In the genomic region with DNA sequence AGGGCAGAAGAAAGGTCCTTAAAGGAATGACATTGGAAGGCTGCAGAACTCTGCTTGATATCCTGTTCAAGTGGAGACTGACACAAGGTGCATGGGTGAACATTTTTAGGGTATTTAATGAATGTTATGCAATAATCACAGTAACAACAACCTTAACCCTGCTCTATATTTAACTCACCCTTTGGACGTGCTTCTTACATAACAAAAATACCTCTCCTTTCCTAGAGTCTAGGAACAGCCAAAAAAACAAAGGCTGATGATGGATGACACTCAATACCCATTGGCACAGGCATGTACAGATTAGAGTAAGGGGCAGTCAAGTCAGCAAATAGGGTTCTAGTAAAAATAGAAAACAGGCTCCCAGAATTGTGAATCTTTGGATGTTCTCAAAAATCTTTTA, we compare ENCODE assay signal across 18 cellular contexts. TPM values are rescaled to one million over a fixed set of nuclear protein-coding genes. Genes with fewer than 3 reads are reported as not detected.
DNase-seq lines count a peak whose midpoint lies in the region; ATAC-seq and TF ChIP-seq lines count a peak whose summit lies in the region.
"Had no signal": no experiment of that assay in that cellular context is flagged by ENCODE, and none has a peak within 500 bp of the region (broad histone marks: within the 10 kb centered on the region; RNA-seq: fewer than 3 reads in every experiment).

No MANE protein-coding gene starts in this region.

- no peaks in the 10 kb centered on the region for H3K36me3 ChIP-seq in right atrium auricular region
- no peaks in the 10 kb centered on the region for H3K36me3 ChIP-seq in right lobe of liver
- H3K36me3 ChIP-seq: BLaER1 had no signal

- CTCF ChIA-PET in MCF 10A (lab: Yijun Ruan, JAX): no interaction called here

- no peak overlapping the region for H3K27ac Mint-ChIP-seq in MCF 10A (ENCODE audit: low read depth, unreplicated experiment)
- H3K27ac Mint-ChIP-seq: CD14-positive monocyte; CD4-positive, alpha-beta memory T cell had no signal

- DNase-seq in Right ventricle myocardium superior (no peak), cardiac septum (ENCODE audit: low spot score) (no peak), right atrium auricular region (ENCODE audit: low spot score) (no peak), right lobe of liver (no peak), NCI-H187 treated with DMSO at 0.1 percent for 48 hours (lab: John Stamatoyannopoulos, UW) (no peak), Kasumi-1 (lab: John Stamatoyannopoulos, UW) (no peak), MCF 10A (ENCODE audit: unreplicated experiment) (no peak), medulla oblongata (ENCODE audit: extremely low spot score) (no peak)
- DNase-seq: 8988T; CD4-positive, alpha-beta memory T cell; DMS153; DMS79; GDM1; GOT3; H7 had no signal

- no peak overlapping the region for H3K4me3 Mint-ChIP-seq in MCF 10A (ENCODE audit: unreplicated experiment)
- H3K4me3 Mint-ChIP-seq: CD14-positive monocyte; CD4-positive, alpha-beta memory T cell had no signal

- H3K9me3 ChIP-seq in right atrium auricular region (no peaks in the 10 kb centered on the region), right lobe of liver (no peaks in the 10 kb centered on the region)
- H3K9me3 ChIP-seq: BLaER1 had no signal

- intact Hi-C loops in Right ventricle myocardium superior (cut with DNase I) (no loop called here), cardiac septum (cut with DNase I) (no loop called here), right lobe of liver (cut with DNase I) (no loop called here), MCF 10A (cut with micrococcal nuclease) (no loop called here)

- H3K9me3 Mint-ChIP-seq in MCF 10A (ENCODE audit: unreplicated experiment): no peaks in the 10 kb centered on the region
- H3K9me3 Mint-ChIP-seq: CD14-positive monocyte; CD4-positive, alpha-beta memory T cell had no signal

- TF ChIP-seq POLR2A in right lobe of liver (IDR thresholded peaks at IDR 0.05): no peak

- no TSS peak for BruUV-seq in MCF 10A (replicated peaks; lab: Mats Ljungman, UMichigan)

- peaks cover 19% of the 10 kb centered on the region for H3K4me1 Mint-ChIP-seq in MCF 10A (ENCODE audit: insufficient read depth, unreplicated experiment)
- H3K4me1 Mint-ChIP-seq: CD14-positive monocyte; CD4-positive, alpha-beta memory T cell had no signal

- no peaks in the 10 kb centered on the region for H3K4me1 ChIP-seq in right atrium auricular region
- peaks cover 0 to 46% (median 2%) of the 10 kb centered on the region in 4 donors for H3K4me1 ChIP-seq in right lobe of liver
- H3K4me1 ChIP-seq: BLaER1 had no signal

- H3K27ac ChIP-seq in right atrium auricular region (peak overlapping the region; percentile 19 to 64), right lobe of liver (peak overlapping the region in 1 of 3 donors; percentile 83)
- H3K27ac ChIP-seq: BLaER1 had no signal

- POLR2A ChIA-PET in MCF 10A (lab: Yijun Ruan, JAX): no interaction called here

- no peak overlapping the region for H3K4me3 ChIP-seq in right atrium auricular region
- H3K4me3 ChIP-seq in right lobe of liver: no peak overlapping the region
- H3K4me3 ChIP-seq: BLaER1 had no signal

- ATAC-seq in Right ventricle myocardium superior (ENCODE audit: poor library complexity) (peak; percentile 85), right lobe of liver (peak; percentile 16 to 73 (median 55))

- no peaks in the 10 kb centered on the region for H3K27me3 Mint-ChIP-seq in MCF 10A (ENCODE audit: insufficient read depth, unreplicated experiment)

- no peak for TF ChIP-seq CTCF in right atrium auricular region (IDR thresholded peaks at IDR 0.05)
- TF ChIP-seq CTCF in right lobe of liver (IDR thresholded peaks at IDR 0.05): no peak
- TF ChIP-seq CTCF in MCF 10A (IDR thresholded peaks at IDR 0.05; ENCODE audit: unreplicated experiment): no peak

- H3K27me3 ChIP-seq in right atrium auricular region (no peaks in the 10 kb centered on the region), right lobe of liver (no peaks in the 10 kb centered on the region)
- H3K27me3 ChIP-seq: BLaER1 had no signal

- H3K36me3 Mint-ChIP-seq in MCF 10A (ENCODE audit: insufficient read depth, unreplicated experiment): peaks cover 84% of the 10 kb centered on the region
- H3K36me3 Mint-ChIP-seq: CD14-positive monocyte; CD4-positive, alpha-beta memory T cell had no signal

- WGBS in right lobe of liver (ENCODE audit: insufficient coverage, low coverage, low lambda C conversion rate, missing lambda C conversion rate): 0% methylated on average over 1 of the region's 1 CpG

RNA-seq across cellular contexts. Expression of a gene that starts 30.6 kb away (rescaled TPM):
- total RNA-seq in Right ventricle myocardium superior (0.11 TPM), cardiac septum (0.05 TPM), right atrium auricular region (not detected), right lobe of liver (under 1 TPM in 3 of 6 experiments, not detected in 3; 0.07 to 0.12 (median 0.07) TPM), MCF 10A (2022) (63.0 and 69.6 TPM in 2 replicates)
- total RNA-seq: A673; CD4-positive, alpha-beta memory T cell; H7 had no signal

Comparison
In these comparisons a context has a peak if more than half of its experiments do, and no peak if none do; other contexts are left out.
1. RNA of a gene that starts 30.6 kb away (total RNA-seq): 63.0 to 69.6 TPM in MCF 10A; 0.11 TPM in Right ventricle myocardium superior (single experiment), 0.07 to 0.12 TPM in right lobe of liver, 0.05 TPM in cardiac septum (single experiment) and not detected in right atrium auricular region; every median in the first group is over 10 times any median in the second.